In the genomic region with DNA sequence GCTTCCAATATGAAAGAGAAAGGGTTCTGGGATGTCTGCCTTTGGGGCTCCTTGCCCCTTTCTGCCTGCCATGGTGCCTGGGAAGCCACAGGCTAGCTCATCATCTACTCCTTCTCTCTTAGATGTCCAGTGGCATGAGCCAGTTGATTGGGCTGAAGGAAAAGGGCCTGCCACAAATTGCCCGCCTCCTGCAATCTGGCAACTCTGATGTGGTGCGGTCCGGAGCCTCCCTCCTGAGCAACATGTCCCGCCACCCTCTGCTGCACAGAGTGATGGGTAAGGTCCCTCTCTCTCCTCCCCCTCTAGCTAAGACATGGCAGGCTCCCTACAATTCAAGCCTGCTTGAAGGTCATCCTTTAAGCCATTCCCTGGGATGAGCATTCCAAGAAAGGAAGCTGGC, we compare ENCODE assay signal across 18 cellular contexts. TPM values are rescaled to one million over a fixed set of nuclear protein-coding genes. Genes with fewer than 3 reads are reported as not detected.
A peak's percentile ranks its signal among the peaks of the same experiment; 100 is the strongest.
DNase-seq lines count a peak whose midpoint lies in the region; ATAC-seq and TF ChIP-seq lines count a peak whose summit lies in the region.
"Had no signal": no experiment of that assay in that cellular context is flagged by ENCODE, and none has a peak within 500 bp of the region (broad histone marks: within the 10 kb centered on the region; RNA-seq: fewer than 3 reads in every experiment).

No MANE protein-coding gene starts in this region.

- H3K4me3 ChIP-seq in A673 (ENCODE audit: low read depth, low read length, poor library complexity, severe bottlenecking): no peak overlapping the region
- H3K4me3 ChIP-seq: BLaER1 treated with 17β-estradiol and CSF1 and Interleukin-3, amounts not matched to agents 10 nM and 100 nM; HAP-1 had no signal

- H3K4me3 Mint-ChIP-seq in chondrocyte (ENCODE audit: unreplicated experiment): no peak overlapping the region
- H3K4me3 Mint-ChIP-seq: CD4-positive, alpha-beta memory T cell; HFFc6 had no signal

- H3K27ac ChIP-seq in A673 (ENCODE audit: low read depth, low read length, poor library complexity, severe bottlenecking): peak overlapping the region; percentile 58
- H3K27ac ChIP-seq: 22Rv1; BLaER1 treated with 17β-estradiol and CSF1 and Interleukin-3, amounts not matched to agents 10 nM and 100 nM had no signal

- BruUV-seq in A673 (replicated peaks; lab: Mats Ljungman, UMichigan): no TSS peak

- H3K9me3 Mint-ChIP-seq in chondrocyte (ENCODE audit: low read depth): no peaks in the 10 kb centered on the region
- H3K9me3 Mint-ChIP-seq: CD4-positive, alpha-beta memory T cell; HFFc6 had no signal

- H3K27me3 ChIP-seq in A673 (replicated peaks; ENCODE audit: insufficient read depth, low read depth, low read length, poor library complexity): no peaks in the 10 kb centered on the region
- H3K27me3 ChIP-seq: BE2C; BLaER1 treated with 17β-estradiol and CSF1 and Interleukin-3, amounts not matched to agents 10 nM and 100 nM had no signal

- CTCF ChIA-PET in A673 (lab: Charles Lee): no interaction called here

- no peak for ATAC-seq in HG03571 (IDR thresholded peaks at IDR 0.05; ENCODE audit: unreplicated experiment)
- ATAC-seq in GM18858 (IDR thresholded peaks at IDR 0.05; ENCODE audit: unreplicated experiment): no peak

- POLR2A ChIA-PET in A673 (lab: Charles Lee; ENCODE audit: low non-redundant PET): no interaction called here

- intact Hi-C loops in A673 (cut with micrococcal nuclease; ENCODE audit: unreplicated experiment) (no loop called here), posterior vena cava (cut with DNase I) (no loop called here)

- TF ChIP-seq CTCF in A673 (conservative IDR thresholded peaks at IDR 0.05; ENCODE audit: low read depth, low read length): no peak
- no peak for TF ChIP-seq CTCF in chondrocyte (IDR thresholded peaks at IDR 0.05)

- no peaks in the 10 kb centered on the region for H3K9me3 ChIP-seq in A673 (ENCODE audit: low read depth, low read length, poor library complexity, severe bottlenecking)
- H3K9me3 ChIP-seq: BE2C; BLaER1 treated with 17β-estradiol and CSF1 and Interleukin-3, amounts not matched to agents 10 nM and 100 nM; HAP-1 had no signal

- H3K36me3 ChIP-seq in A673 (ENCODE audit: insufficient read depth, low read length, poor library complexity, severe bottlenecking): peaks cover 100% of the 10 kb centered on the region
- H3K36me3 ChIP-seq: BE2C; BLaER1 treated with 17β-estradiol and CSF1 and Interleukin-3, amounts not matched to agents 10 nM and 100 nM; HAP-1 had no signal

- H3K27ac Mint-ChIP-seq in chondrocyte (ENCODE audit: unreplicated experiment): no peak overlapping the region
- H3K27ac Mint-ChIP-seq: CD4-positive, alpha-beta memory T cell; HFFc6 had no signal

- H3K4me1 Mint-ChIP-seq in chondrocyte (ENCODE audit: low read depth): peaks cover 3% of the 10 kb centered on the region
- H3K4me1 Mint-ChIP-seq: CD4-positive, alpha-beta memory T cell had no signal

- no peak for DNase-seq in A673 (ENCODE audit: low spot score)
- DNase-seq in chondrocyte (ENCODE audit: low spot score): peak; percentile 58
- DNase-seq in posterior vena cava (ENCODE audit: low spot score): peak; percentile 42
- no peak for DNase-seq in NK-92 (lab: John Stamatoyannopoulos, UW; ENCODE audit: unreplicated experiment)
- DNase-seq: ACHN; AML-193; BE2C; CD4-positive, alpha-beta memory T cell; COR-L47; DMS153; DND-41; GOT3; HFFc6 had no signal

- H3K4me1 ChIP-seq in A673 (ENCODE audit: insufficient read depth, low read length, poor library complexity, severe bottlenecking): no peaks in the 10 kb centered on the region
- H3K4me1 ChIP-seq: BLaER1 treated with 17β-estradiol and CSF1 and Interleukin-3, amounts not matched to agents 10 nM and 100 nM; HAP-1 had no signal

- H3K27me3 Mint-ChIP-seq in chondrocyte (ENCODE audit: low read depth): peaks cover 12% of the 10 kb centered on the region

- peaks cover 6% of the 10 kb centered on the region for H3K36me3 Mint-ChIP-seq in chondrocyte (ENCODE audit: low read depth)
- H3K36me3 Mint-ChIP-seq: CD4-positive, alpha-beta memory T cell had no signal

RNA-seq across cellular contexts. Expression of a gene that starts 41.0 kb away (rescaled TPM):
- total RNA-seq in A673 (2021) (492 and 535 TPM in 2 replicates), chondrocyte (0.07 to 4.1 TPM (median 4.0 TPM) in 3 replicates), posterior vena cava (1 to 10 TPM in 1 of 2 donors, under 1 TPM in 1; 0.83 to 2.8 TPM)
- total RNA-seq: CD4-positive, alpha-beta memory T cell; HFFc6 had no signal

RNA-seq across cellular contexts. Expression of a gene that starts 53.2 kb away (rescaled TPM):
- total RNA-seq in A673 (2021) (0.90 and 2.3 TPM in 2 replicates), chondrocyte (20.3 to 21.6 TPM (median 21.2 TPM) in 3 replicates), posterior vena cava (not detected)
- total RNA-seq: CD4-positive, alpha-beta memory T cell; HFFc6 had no signal

Comparison
In these comparisons a context has a peak if more than half of its experiments do, and no peak if none do; other contexts are left out.
1. DNase-seq: peak in chondrocyte (single experiment) and posterior vena cava (single experiment); none in A673 (single experiment) and NK-92 (single experiment).
2. RNA of a gene that starts 41.0 kb away (total RNA-seq): 492 to 535 TPM in A673; 0.07 to 4.1 TPM in chondrocyte and 0.83 to 2.8 TPM in posterior vena cava; every median in the first group is over 10 times any median in the second.